ENCODE assay signal across 27 cellular contexts in genomic region chr15:45486317-45486716, GRCh38.
"Had no signal": no experiment of that assay in that cellular context is flagged by ENCODE, and none has a peak within 500 bp of the region (broad histone marks: within the 10 kb centered on the region; RNA-seq: fewer than 3 reads in every experiment).

No MANE protein-coding gene starts in this region.

- H3K27me3 Mint-ChIP-seq: naive thymus-derived CD4-positive, alpha-beta T cell had no signal

- H3K9me3 ChIP-seq: esophagus muscularis mucosa, gastroesophageal sphincter, heart right ventricle, prostate gland, sigmoid colon, stomach, transverse colon, upper lobe of right lung, uterus had no signal

- H3K27ac ChIP-seq: esophagus muscularis mucosa, foreskin keratinocyte, gastroesophageal sphincter, heart right ventricle, neural progenitor cell, parathyroid adenoma, prostate gland, sigmoid colon, stomach, transverse colon, upper lobe of right lung, uterus had no signal

- H3K4me1 Mint-ChIP-seq: mesothelial cell of epicardium; naive thymus-derived CD4-positive, alpha-beta T cell; nephron; neural progenitor cell; stimulated activated effector memory CD8-positive, alpha-beta T cell treated with anti-CD3 and anti-CD28 coated beads, Interleukin-12 subunit alpha, Interleukin-12 subunit beta, amount 100 ng/mL, for 72 hours had no signal

- H3K36me3 ChIP-seq: neural progenitor cell, uterus had no signal

- H3K27ac Mint-ChIP-seq: mesothelial cell of epicardium; naive thymus-derived CD4-positive, alpha-beta T cell; nephron; neural progenitor cell; stimulated activated effector memory CD8-positive, alpha-beta T cell treated with anti-CD3 and anti-CD28 coated beads, Interleukin-12 subunit alpha, Interleukin-12 subunit beta, amount 100 ng/mL, for 72 hours had no signal

- H3K4me1 ChIP-seq: esophagus muscularis mucosa, foreskin keratinocyte, gastroesophageal sphincter, heart right ventricle, neural progenitor cell, parathyroid adenoma, sigmoid colon, stomach, transverse colon, upper lobe of right lung, uterus had no signal

- DNase-seq: cerebellar nuclear complex; effector CD8-positive, alpha-beta T cell; foreskin keratinocyte; glutamatergic neuron; heart right ventricle; islet precursor cell; kidney glomerular epithelial cell; mesenchymal stem cell; naive thymus-derived CD4-positive, alpha-beta T cell; right cardiac atrium; sigmoid colon; stimulated activated CD4-positive, alpha-beta T cell treated with anti-CD3 and anti-CD28 coated beads, Interleukin-2, amount 100 ng/mL, for 24 hours; stimulated activated CD4-positive, alpha-beta T cell treated with anti-CD3 and anti-CD28 coated beads, Interleukin-4, amount 100 ng/mL, for 24 hours; stimulated activated naive CD4-positive, alpha-beta T cell treated with Interleukin-2 at 50 U/mL for 16 hours; stomach; transverse colon; upper lobe of right lung; uterus had no signal

- H3K27me3 ChIP-seq: esophagus muscularis mucosa, foreskin keratinocyte, gastroesophageal sphincter, heart right ventricle, sigmoid colon, stomach, transverse colon, upper lobe of right lung, uterus had no signal

- H3K36me3 Mint-ChIP-seq: neural progenitor cell; stimulated activated effector memory CD8-positive, alpha-beta T cell treated with anti-CD3 and anti-CD28 coated beads, Interleukin-12 subunit alpha, Interleukin-12 subunit beta, amount 100 ng/mL, for 72 hours had no signal

- H3K4me3 Mint-ChIP-seq: mesothelial cell of epicardium; naive thymus-derived CD4-positive, alpha-beta T cell; nephron; neural progenitor cell; stimulated activated effector memory CD8-positive, alpha-beta T cell treated with anti-CD3 and anti-CD28 coated beads, Interleukin-12 subunit alpha, Interleukin-12 subunit beta, amount 100 ng/mL, for 72 hours had no signal

- ATAC-seq: foreskin keratinocyte; gastroesophageal sphincter; heart right ventricle; naive thymus-derived CD4-positive, alpha-beta T cell; right cardiac atrium; stimulated activated effector memory CD8-positive, alpha-beta T cell treated with anti-CD3 and anti-CD28 coated beads, Interleukin-12 subunit alpha, Interleukin-12 subunit beta, amount 100 ng/mL, for 72 hours; upper lobe of right lung had no signal

- H3K9me3 Mint-ChIP-seq: mesothelial cell of epicardium; naive thymus-derived CD4-positive, alpha-beta T cell; nephron; neural progenitor cell; stimulated activated effector memory CD8-positive, alpha-beta T cell treated with anti-CD3 and anti-CD28 coated beads, Interleukin-12 subunit alpha, Interleukin-12 subunit beta, amount 100 ng/mL, for 72 hours had no signal

- H3K9ac ChIP-seq: neural progenitor cell, parathyroid adenoma had no signal

- H3K4me3 ChIP-seq: esophagus muscularis mucosa, gastroesophageal sphincter, heart right ventricle, lung, neural progenitor cell, prostate gland, sigmoid colon, stomach, transverse colon, upper lobe of right lung, uterus had no signal
